ENCODE assay signal across 8 cellular contexts in the genomic region with DNA sequence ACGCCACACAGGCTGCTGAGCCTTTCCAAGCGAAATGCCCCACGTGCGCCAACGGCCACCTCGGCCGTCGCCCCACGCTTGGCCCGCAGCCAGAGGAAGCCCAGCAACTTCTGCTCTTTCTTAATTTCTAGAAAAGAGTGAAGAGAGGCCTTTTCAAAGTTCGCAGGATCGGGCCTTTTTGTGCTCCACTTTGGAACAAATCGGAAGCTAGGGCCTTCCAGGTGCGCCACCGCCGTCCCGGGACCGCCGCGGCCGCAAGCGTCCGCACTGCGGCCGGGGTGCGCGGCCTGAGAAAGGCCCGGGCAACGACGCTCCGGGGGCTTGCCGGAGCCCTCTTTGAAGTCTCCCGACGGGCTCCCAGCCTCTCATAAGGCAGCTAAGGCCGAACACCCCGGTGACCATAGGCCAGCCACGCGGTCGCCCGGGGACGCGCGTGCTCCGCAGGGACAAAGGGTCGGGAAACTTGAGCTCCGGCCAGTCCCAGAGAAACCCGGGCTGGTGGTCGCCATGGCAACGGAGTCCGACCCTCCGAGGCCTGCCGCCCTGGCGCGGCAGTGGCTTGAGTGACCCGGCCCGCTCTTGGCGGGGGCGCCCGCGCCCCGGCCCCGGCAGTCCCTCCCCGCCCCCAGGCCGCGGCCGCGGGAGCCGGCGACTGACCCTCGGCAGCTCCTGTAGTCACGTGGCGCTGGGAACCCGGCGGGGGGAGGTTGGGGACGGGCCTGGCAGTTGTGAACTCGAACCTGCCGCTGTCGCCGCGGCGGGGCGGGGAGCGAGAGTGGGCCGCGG. TPM values are rescaled to one million over a fixed set of nuclear protein-coding genes. Genes with fewer than 3 reads are reported as not detected.
A peak's percentile ranks its signal among the peaks of the same experiment; 100 is the strongest.
DNase-seq lines count a peak whose midpoint lies in the region.

A gene (plus strand): TSS at position 725 of the 786 bp plus-strand sequence. CDS start 890 bp downstream, outside the sequence.

- 1 to 2% methylated on average over 56 to 72 of the region's 85 CpGs for WGBS in GM23248 (ENCODE audit: low coverage in 1 of 2, low lambda C conversion rate in 2 of 2, missing lambda C conversion rate in 2 of 2), 2 experiments

- H3K27me3 ChIP-seq in GM23248 (replicated peaks; ENCODE audit: insufficient read depth), result no peaks in the 10 kb centered on the region
- no peaks in the 10 kb centered on the region for H3K27me3 ChIP-seq in neuron (ENCODE audit: insufficient read depth, low read length)

- H3K4me3 ChIP-seq in GM23248, result peak within 1 kb of the TSS; percentile 89
- peak within 1 kb of the TSS; percentile 91 for H3K4me3 ChIP-seq in neuron (ENCODE audit: low read length)

- DNase-seq in EH (ENCODE audit: low read depth), result peak; percentile 87
- DNase-seq in GM23248, result peak; percentile 85
- DNase-seq in LoVo (ENCODE audit: low spot score), result peak; percentile 95
- peak; percentile 88 for DNase-seq in SK-MEL-5 (ENCODE audit: low read depth, low spot score)
- peak; percentile 51 to 65 (median 62) for DNase-seq in activated naive CD4-positive, alpha-beta T cell (lab: John Stamatoyannopoulos, UW)
- peak; percentile 54 for DNase-seq in foreskin melanocyte
- DNase-seq in stromal cell of bone marrow (ENCODE audit: low read depth), result peak; percentile 65

- H3K9me2 ChIP-seq in GM23248 (ENCODE audit: insufficient read depth), result no peaks in the 10 kb centered on the region

- H2AFZ ChIP-seq in GM23248 (peak within 1 kb of the TSS; percentile 91), neuron (ENCODE audit: low read depth, low read length) (peak within 1 kb of the TSS; percentile 80)

- peak within 1 kb of the TSS; percentile 84 for H3K4me2 ChIP-seq in GM23248 (ENCODE audit: unreplicated experiment)

- H3K9me3 ChIP-seq in GM23248 (ENCODE audit: low read depth) (no peaks in the 10 kb centered on the region), neuron (ENCODE audit: low read length) (no peaks in the 10 kb centered on the region)

- H3K9ac ChIP-seq in GM23248, result peak within 1 kb of the TSS; percentile 82

- peaks cover 19% of the 10 kb centered on the region for H3K4me1 ChIP-seq in GM23248 (ENCODE audit: insufficient read depth)
- peaks cover 23% of the 10 kb centered on the region for H3K4me1 ChIP-seq in neuron (ENCODE audit: insufficient read depth, low read length)

- in situ Hi-C loops in GM23248 (cut with MboI), result no loop called here
- in situ Hi-C loops in SK-MEL-5 (cut with HindIII; ENCODE audit: low pct_unique_long_range_greater_than_20kb, low sequenced_read_pairs), result no loop called here

- peak within 1 kb of the TSS; percentile 31 for H3K27ac ChIP-seq in GM23248

- H3K79me2 ChIP-seq in GM23248 (ENCODE audit: insufficient read depth), result peaks cover 7% of the 10 kb centered on the region; the same call in 1 of the 2 replicates

- no peaks in the 10 kb centered on the region for H3K36me3 ChIP-seq in GM23248 (ENCODE audit: low read depth)
- peaks cover 24% of the 10 kb centered on the region for H3K36me3 ChIP-seq in neuron (ENCODE audit: insufficient read depth, low read length)

- no peaks in the 10 kb centered on the region for H4K20me1 ChIP-seq in GM23248 (ENCODE audit: insufficient read depth)

- peaks cover 10% of the 10 kb centered on the region; the same call in 1 of the 2 replicates for H3F3A ChIP-seq in GM23248 (ENCODE audit: insufficient read depth)

RNA-seq across cellular contexts. Expression of the gene that starts here (rescaled TPM):
- 48.1 and 53.5 TPM in 2 replicates for total RNA-seq in GM23248 (2014; rRNA removed; shearing (Covaris generic))
- 15.8 and 17.3 TPM in 2 replicates for polyA plus RNA-seq in GM23248 (2016; fragmentation: Nextera tagmentation; extraction: Ambion mirVana)
- 131 TPM in 2 replicates for total RNA-seq in SK-MEL-5 (2014; rRNA removed; shearing (Covaris generic))
- 322 and 362 TPM in 2 replicates for polyA plus RNA-seq in SK-MEL-5 (2015; cell fraction: cytosol; rRNA removed)
- 475 and 494 TPM in 2 replicates for polyA plus RNA-seq in SK-MEL-5 (2015; cell fraction: nucleus; rRNA removed)

Comparison
In these comparisons a context has a peak if more than half of its experiments do, and no peak if none do; other contexts are left out.
1. Peak in every context shown above with its lines: DNase-seq, H3K4me3 ChIP-seq and H3K27ac ChIP-seq.